ENCODE assay signal across 12 cellular contexts in genomic region chr5:173016069-173016455, GRCh38. TPM values are rescaled to one million over a fixed set of nuclear protein-coding genes. Genes with fewer than 3 reads are reported as not detected.
A peak's percentile ranks its signal among the peaks of the same experiment; 100 is the strongest.
DNase-seq lines count a peak whose midpoint lies in the region; ATAC-seq and TF ChIP-seq lines count a peak whose summit lies in the region.
"Had no signal": no experiment of that assay in that cellular context is flagged by ENCODE, and none has a peak within 500 bp of the region (broad histone marks: within the 10 kb centered on the region; RNA-seq: fewer than 3 reads in every experiment).

No MANE protein-coding gene starts in this region.

- DNase-seq in stimulated activated naive CD8-positive, alpha-beta T cell treated with anti-CD3 and anti-CD28 coated beads, Interleukin-15, Interleukin-2, amounts not matched to agents 100 U/mL and 50 U/mL, for 24 hours: no peak
- DNase-seq in neural progenitor cell (ENCODE audit: low spot score): no peak
- no peak for DNase-seq in aorta
- DNase-seq in SIG-M5 treated with dmso at 0.1 percent for 504 hours (lab: John Stamatoyannopoulos, UW; ENCODE audit: unreplicated experiment): no peak
- no peak for DNase-seq in GOT3 (lab: John Stamatoyannopoulos, UW)
- DNase-seq: activated CD4-positive, alpha-beta T cell treated with anti-CD3 and anti-CD28 coated beads, Interleukin-2, amount 50 U/mL, for 4 hours; DMS 273 treated with DMSO at 0.1 percent for 48 hours; naive B cell had no signal

- no peaks in the 10 kb centered on the region for H3K9me3 Mint-ChIP-seq in stimulated activated naive CD8-positive, alpha-beta T cell treated with anti-CD3 and anti-CD28 coated beads, Interleukin-15, Interleukin-2, amounts not matched to agents 100 ng/mL and 50 ng/mL, for 24 hours
- no peaks in the 10 kb centered on the region for H3K9me3 Mint-ChIP-seq in neural progenitor cell
- H3K9me3 Mint-ChIP-seq: naive B cell had no signal

- H4K20me1 ChIP-seq in neural progenitor cell (ENCODE audit: low read depth): peaks cover 4% of the 10 kb centered on the region

- H3K9ac ChIP-seq in duodenal mucosa (ENCODE audit: low read depth in 1 of 2, low read length in 2 of 2) (peak overlapping the region in 1 of 2 donors; percentile 28), neural progenitor cell (no peak overlapping the region)
- H3K9ac ChIP-seq: KMS-11 had no signal

- H3K4me1 ChIP-seq in duodenal mucosa (ENCODE audit: control insufficient read depth in 1 of 2, insufficient read depth in 2 of 2, low read length in 2 of 2) (peaks cover 0 to 5% of the 10 kb centered on the region in 2 donors), neural progenitor cell (peaks cover 20% of the 10 kb centered on the region), aorta (ENCODE audit: control insufficient read depth in 1 of 2, insufficient read depth in 2 of 2, low read length in 2 of 2) (peaks cover 0 to 3% of the 10 kb centered on the region in 2 donors)

- intact Hi-C loops in aorta (cut with DNase I): loop anchor here in 1 of 2 donors (2.0 kb wide), 1 partner anchor 41 kb away; the partner anchor contains the start of gene CREBRF

- TF ChIP-seq CTCF in neural progenitor cell (IDR thresholded peaks at IDR 0.05): no peak

- peaks cover 72% of the 10 kb centered on the region for H3K79me2 ChIP-seq in neural progenitor cell (ENCODE audit: low read depth)

- no peak overlapping the region for H3K4me3 Mint-ChIP-seq in stimulated activated naive CD8-positive, alpha-beta T cell treated with anti-CD3 and anti-CD28 coated beads, Interleukin-15, Interleukin-2, amounts not matched to agents 100 ng/mL and 50 ng/mL, for 24 hours
- no peak overlapping the region for H3K4me3 Mint-ChIP-seq in neural progenitor cell
- H3K4me3 Mint-ChIP-seq: naive B cell had no signal

- no peak for ATAC-seq in stimulated activated naive CD8-positive, alpha-beta T cell treated with anti-CD3 and anti-CD28 coated beads, Interleukin-15, Interleukin-2, amounts not matched to agents 100 U/mL and 50 U/mL, for 24 hours
- ATAC-seq in aorta (ENCODE audit: low FRiP score) (no peak), GM21381 (IDR thresholded peaks at IDR 0.05; ENCODE audit: unreplicated experiment) (no peak)

- H3K27me3 Mint-ChIP-seq in stimulated activated naive CD8-positive, alpha-beta T cell treated with anti-CD3 and anti-CD28 coated beads, Interleukin-15, Interleukin-2, amounts not matched to agents 100 ng/mL and 50 ng/mL, for 24 hours: no peaks in the 10 kb centered on the region
- peaks cover 4% of the 10 kb centered on the region for H3K27me3 Mint-ChIP-seq in neural progenitor cell (ENCODE audit: insufficient read depth, low read depth)
- H3K27me3 Mint-ChIP-seq: naive B cell had no signal

- peaks cover 4% of the 10 kb centered on the region for H3F3A ChIP-seq in neural progenitor cell (ENCODE audit: low read depth)

- H3K36me3 Mint-ChIP-seq in stimulated activated naive CD8-positive, alpha-beta T cell treated with anti-CD3 and anti-CD28 coated beads, Interleukin-15, Interleukin-2, amounts not matched to agents 100 ng/mL and 50 ng/mL, for 24 hours (ENCODE audit: low read depth): peaks cover 37% of the 10 kb centered on the region
- peaks cover 5% of the 10 kb centered on the region for H3K36me3 Mint-ChIP-seq in neural progenitor cell

- no peak overlapping the region for H3K4me3 ChIP-seq in duodenal mucosa (ENCODE audit: low read depth in 1 of 2, low read length in 2 of 2)
- H3K4me3 ChIP-seq in neural progenitor cell: no peak overlapping the region
- H3K4me3 ChIP-seq in aorta (ENCODE audit: low read length in 2 of 2): no peak overlapping the region

- H3K36me3 ChIP-seq in duodenal mucosa (ENCODE audit: control insufficient read depth in 1 of 2, insufficient read depth in 2 of 2, low read length in 2 of 2): peaks cover 8 to 11% of the 10 kb centered on the region in 2 donors
- no peaks in the 10 kb centered on the region for H3K36me3 ChIP-seq in neural progenitor cell
- no peaks in the 10 kb centered on the region for H3K36me3 ChIP-seq in aorta (ENCODE audit: control insufficient read depth in 1 of 2, insufficient read depth in 2 of 2, low read length in 1 of 2)

- H3K4me2 ChIP-seq in neural progenitor cell: no peak overlapping the region
- H3K4me2 ChIP-seq: KMS-11 had no signal

- 71 to 81% methylated on average over 6 of the region's 6 CpGs for WGBS in aorta, 2 donors

- no peaks in the 10 kb centered on the region for H3K27me3 ChIP-seq in duodenal mucosa (ENCODE audit: control insufficient read depth in 1 of 2, insufficient read depth in 2 of 2, low read length in 2 of 2)
- H3K27me3 ChIP-seq in neural progenitor cell: no peaks in the 10 kb centered on the region
- H3K27me3 ChIP-seq in aorta (ENCODE audit: control insufficient read depth in 1 of 2, insufficient read depth in 2 of 2, low read length in 1 of 2): no peaks in the 10 kb centered on the region

- H3K27ac Mint-ChIP-seq in stimulated activated naive CD8-positive, alpha-beta T cell treated with anti-CD3 and anti-CD28 coated beads, Interleukin-15, Interleukin-2, amounts not matched to agents 100 ng/mL and 50 ng/mL, for 24 hours: peak overlapping the region; percentile 83
- H3K27ac Mint-ChIP-seq in neural progenitor cell: peak overlapping the region; percentile 75

- no peak overlapping the region for H2AFZ ChIP-seq in neural progenitor cell (replicated peaks)

- no peaks in the 10 kb centered on the region for H3K9me3 ChIP-seq in duodenal mucosa (ENCODE audit: control insufficient read depth in 1 of 2, low read length in 2 of 2)
- H3K9me3 ChIP-seq in neural progenitor cell (ENCODE audit: low read depth): no peaks in the 10 kb centered on the region
- H3K9me3 ChIP-seq in aorta (ENCODE audit: control insufficient read depth, low read length): no peaks in the 10 kb centered on the region

- H3K27ac ChIP-seq in duodenal mucosa (ENCODE audit: low read depth, low read length) (peak overlapping the region; percentile 60), neural progenitor cell (no peak overlapping the region), aorta (ENCODE audit: low read depth in 1 of 2, low read length in 2 of 2) (peak overlapping the region; percentile 7 to 73)
- H3K27ac ChIP-seq: KMS-11 had no signal

- H3K4me1 Mint-ChIP-seq in stimulated activated naive CD8-positive, alpha-beta T cell treated with anti-CD3 and anti-CD28 coated beads, Interleukin-15, Interleukin-2, amounts not matched to agents 100 ng/mL and 50 ng/mL, for 24 hours (ENCODE audit: low read depth): peaks cover 49% of the 10 kb centered on the region
- peaks cover 11% of the 10 kb centered on the region for H3K4me1 Mint-ChIP-seq in neural progenitor cell

RNA-seq across cellular contexts. Expression of gene ATP6V0E1, which starts 32.5 kb away (rescaled TPM):
- total RNA-seq in neural progenitor cell (ENCODE audit: low replicate concordance) (43.7 and 72.4 TPM in 2 replicates), aorta (100 to 1,000 TPM; 183 to 192 TPM)
- 100 to 1,000 TPM; 244 to 268 TPM for polyA plus RNA-seq in aorta

RNA-seq across cellular contexts. Expression of gene CREBRF, which starts 40.1 kb away (rescaled TPM):
- 13.0 and 14.3 TPM in 2 replicates for total RNA-seq in neural progenitor cell (ENCODE audit: low replicate concordance)
- 10 to 100 TPM; 36.0 to 61.1 TPM for total RNA-seq in aorta
- 1 to 10 TPM; 6.6 to 9.6 TPM for polyA plus RNA-seq in aorta

RNA-seq across cellular contexts. Expression of gene RPL26L1, which starts 56.8 kb away (rescaled TPM):
- 55.7 and 99.3 TPM in 2 replicates for total RNA-seq in neural progenitor cell (ENCODE audit: low replicate concordance)
- total RNA-seq in aorta: 10 to 100 TPM; 16.7 to 31.2 TPM
- polyA plus RNA-seq in aorta: 10 to 100 TPM; 28.2 to 30.4 TPM
